In genomic region chr22:46077669-46078099, GRCh38 we compare ENCODE assay signal across 9 cellular contexts.
A peak's percentile ranks its signal among the peaks of the same experiment; 100 is the strongest.
DNase-seq lines count a peak whose midpoint lies in the region; ATAC-seq and TF ChIP-seq lines count a peak whose summit lies in the region.
"Had no signal": no experiment of that assay in that cellular context is flagged by ENCODE, and none has a peak within 500 bp of the region (broad histone marks: within the 10 kb centered on the region; RNA-seq: fewer than 3 reads in every experiment).

No MANE protein-coding gene starts in this region.

- 16% methylated on average over 12 of the region's 12 CpGs for WGBS in right cardiac atrium

- H3K27ac ChIP-seq in right cardiac atrium (ENCODE audit: low read length): peak overlapping the region; percentile 86
- peak overlapping the region; percentile 99 for H3K27ac ChIP-seq in subcutaneous abdominal adipose tissue (ENCODE audit: low read depth, low read length)

- DNase-seq in HFF-Myc (ENCODE audit: extremely low read depth, low read depth): no peak
- DNase-seq in astrocyte of the spinal cord (ENCODE audit: low read depth, low spot score): no peak
- DNase-seq in right cardiac atrium: peak; percentile 15 to 66 (median 55)
- no peak for DNase-seq in NCI-H82 (lab: John Stamatoyannopoulos, UW)
- no peak for DNase-seq in NCI-H1105 treated with DMSO at 0.1 percent for 48 hours (lab: John Stamatoyannopoulos, UW)
- DNase-seq: endodermal cell had no signal

- TF ChIP-seq CTCF in HFF-Myc (IDR thresholded peaks at IDR 0.05; ENCODE audit: low read depth, low read length, missing control alignments): no peak
- TF ChIP-seq CTCF in astrocyte of the spinal cord (IDR thresholded peaks at IDR 0.05; ENCODE audit: low read depth, low read length): no peak

- intact Hi-C loops in right cardiac atrium (cut with DNase I): loop anchor here in 2 of 4 donors (5.0 to 10.0 kb wide), 3 partner anchors 35 to 73 kb away; no protein-coding TSS in a partner anchor

- H3K4me1 ChIP-seq in right cardiac atrium (ENCODE audit: control insufficient read depth, insufficient read depth, low read length): peaks cover 22% of the 10 kb centered on the region
- peaks cover 10 to 95% (median 94%) of the 10 kb centered on the region in 5 donors for H3K4me1 ChIP-seq in subcutaneous abdominal adipose tissue (ENCODE audit: control insufficient read depth in 5 of 5, insufficient read depth in 5 of 5, low read length in 5 of 5)

- H3K9ac ChIP-seq in subcutaneous abdominal adipose tissue (ENCODE audit: low read length in 5 of 5): peak overlapping the region; percentile 6 to 98 (median 96)

- in situ Hi-C loops in astrocyte of the spinal cord (cut with HindIII; ENCODE audit: low sequenced_read_pairs): no loop called here

- H3K4me3 ChIP-seq in HFF-Myc (replicated peaks; ENCODE audit: low read depth, low read length) (peak overlapping the region; percentile 69), astrocyte of the spinal cord (ENCODE audit: low read depth, low read length) (peak overlapping the region; percentile 86), right cardiac atrium (ENCODE audit: low read length) (peak overlapping the region; percentile 92), subcutaneous abdominal adipose tissue (ENCODE audit: low read depth in 1 of 5, low read length in 5 of 5) (peak overlapping the region; percentile 97 to 99 (median 99))

- no peak for ATAC-seq in right cardiac atrium
- ATAC-seq in HG03439 (IDR thresholded peaks at IDR 0.05; ENCODE audit: unreplicated experiment): no peak
- ATAC-seq in HG03565 (IDR thresholded peaks at IDR 0.05; ENCODE audit: unreplicated experiment): no peak

- H3K36me3 ChIP-seq in subcutaneous abdominal adipose tissue (ENCODE audit: control insufficient read depth in 5 of 5, insufficient read depth in 5 of 5, low read length in 5 of 5): peaks cover 0 to 15% (median 9%) of the 10 kb centered on the region in 5 donors

- H3K27me3 ChIP-seq in right cardiac atrium (ENCODE audit: control insufficient read depth, insufficient read depth): no peaks in the 10 kb centered on the region
- no peaks in the 10 kb centered on the region for H3K27me3 ChIP-seq in subcutaneous abdominal adipose tissue (ENCODE audit: control insufficient read depth in 5 of 5, insufficient read depth in 4 of 5, low read length in 5 of 5)

- no peaks in the 10 kb centered on the region for H3K9me3 ChIP-seq in right cardiac atrium (ENCODE audit: control insufficient read depth, low read length)
- no peaks in the 10 kb centered on the region for H3K9me3 ChIP-seq in subcutaneous abdominal adipose tissue (ENCODE audit: control insufficient read depth in 5 of 5, low read length in 5 of 5)

Comparison
In these comparisons a context has a peak if more than half of its experiments do, and no peak if none do; other contexts are left out.
1. DNase-seq: peak in right cardiac atrium (3 of 3); none in HFF-Myc (single experiment), astrocyte of the spinal cord (single experiment), NCI-H82 (single experiment) and NCI-H1105 treated with DMSO at 0.1 percent for 48 hours (single experiment).
2. Peak in every context shown above with its lines, with median percentiles within 50 percentile points of each other: H3K4me3 ChIP-seq.